12 cellular contexts compared by ENCODE assay signal in genomic region chr1:27000817-27001460, GRCh38. TPM values are rescaled to one million over a fixed set of nuclear protein-coding genes. Genes with fewer than 3 reads are reported as not detected.
DNase-seq lines count a peak whose midpoint lies in the region; ATAC-seq and TF ChIP-seq lines count a peak whose summit lies in the region.
"Had no signal": no experiment of that assay in that cellular context is flagged by ENCODE, and none has a peak within 500 bp of the region (broad histone marks: within the 10 kb centered on the region; RNA-seq: fewer than 3 reads in every experiment).

No MANE protein-coding gene starts in this region.

- peak overlapping the region; percentile 85 for H3K27ac ChIP-seq in foreskin keratinocyte

- TF ChIP-seq CTCF in foreskin keratinocyte (conservative IDR thresholded peaks at IDR 0.05) = no peak

- H3K27me3 ChIP-seq in foreskin keratinocyte = no peaks in the 10 kb centered on the region

- ATAC-seq in foreskin keratinocyte = no peak
- no peak for ATAC-seq in HG03175 (IDR thresholded peaks at IDR 0.05; ENCODE audit: unreplicated experiment)
- no peak for ATAC-seq in HG02610 (IDR thresholded peaks at IDR 0.05; ENCODE audit: unreplicated experiment)

- DNase-seq in CD1c-positive myeloid dendritic cell (ENCODE audit: extremely low spot score) = peak; percentile 63
- DNase-seq in amniotic epithelial cell (ENCODE audit: low read depth) = peak; percentile 75
- DNase-seq in foreskin keratinocyte = peak in 1 of 2 donors; percentile 72
- DNase-seq in pulmonary artery endothelial cell (ENCODE audit: low read depth, low spot score) = peak; percentile 62
- DNase-seq in SHP77 (lab: John Stamatoyannopoulos, UW) = no peak
- DNase-seq in dedifferentiated amniotic fluid mesenchymal stem cell (ENCODE audit: extremely low spot score) = no peak
- DNase-seq: activated CD4-positive, alpha-beta T cell treated with anti-CD3 and anti-CD28 coated beads for 4 hours; CD8-positive, alpha-beta memory T cell; NCI-H2081 treated with DMSO at 0.1 percent for 48 hours had no signal

- peaks cover 54% of the 10 kb centered on the region for H3K4me1 ChIP-seq in foreskin keratinocyte

RNA-seq across cellular contexts. Expression of gene TRNP1, which starts 7.4 kb away (rescaled TPM):
- total RNA-seq in foreskin keratinocyte = 72.3 and 79.0 TPM in 2 replicates
- 88.9 and 102 TPM in 2 replicates for polyA plus RNA-seq in foreskin keratinocyte
- 10.9 and 12.3 TPM in 2 replicates for total RNA-seq in pulmonary artery endothelial cell
- polyA plus RNA-seq: CD8-positive, alpha-beta memory T cell had no signal

RNA-seq across cellular contexts. Expression of gene TENT5B, which starts 11.7 kb away (rescaled TPM):
- total RNA-seq in foreskin keratinocyte (55.8 and 59.5 TPM in 2 replicates), pulmonary artery endothelial cell (0.59 and 0.71 TPM in 2 replicates)
- 46.7 and 50.3 TPM in 2 replicates for polyA plus RNA-seq in foreskin keratinocyte
- total RNA-seq: CD8-positive, alpha-beta memory T cell had no signal
- polyA plus RNA-seq: CD8-positive, alpha-beta memory T cell; neural cell had no signal

RNA-seq across cellular contexts. Expression of gene KDF1, which starts 40.7 kb away (rescaled TPM):
- 27.8 and 32.8 TPM in 2 replicates for total RNA-seq in foreskin keratinocyte
- polyA plus RNA-seq in foreskin keratinocyte = 29.9 and 33.8 TPM in 2 replicates
- not detected in 2 replicates for total RNA-seq in pulmonary artery endothelial cell
- polyA plus RNA-seq: neural cell had no signal

Comparison
In these comparisons a context has a peak if more than half of its experiments do, and no peak if none do; other contexts are left out.
1. DNase-seq: peak in CD1c-positive myeloid dendritic cell (single experiment), amniotic epithelial cell (single experiment) and pulmonary artery endothelial cell (single experiment); none in SHP77 (0 of 2) and dedifferentiated amniotic fluid mesenchymal stem cell (single experiment).
2. RNA of gene TENT5B, which starts 11.7 kb away (total RNA-seq): 55.8 to 59.5 TPM in foreskin keratinocyte; 0.59 to 0.71 TPM in pulmonary artery endothelial cell; every median in the first group is over 10 times any median in the second.
3. RNA of gene KDF1, which starts 40.7 kb away (total RNA-seq): 27.8 to 32.8 TPM in foreskin keratinocyte; not detected in pulmonary artery endothelial cell; every median in the first group is over 10 times any median in the second.